Comparison of ENCODE assay signal across 8 cellular contexts in the genomic region with DNA sequence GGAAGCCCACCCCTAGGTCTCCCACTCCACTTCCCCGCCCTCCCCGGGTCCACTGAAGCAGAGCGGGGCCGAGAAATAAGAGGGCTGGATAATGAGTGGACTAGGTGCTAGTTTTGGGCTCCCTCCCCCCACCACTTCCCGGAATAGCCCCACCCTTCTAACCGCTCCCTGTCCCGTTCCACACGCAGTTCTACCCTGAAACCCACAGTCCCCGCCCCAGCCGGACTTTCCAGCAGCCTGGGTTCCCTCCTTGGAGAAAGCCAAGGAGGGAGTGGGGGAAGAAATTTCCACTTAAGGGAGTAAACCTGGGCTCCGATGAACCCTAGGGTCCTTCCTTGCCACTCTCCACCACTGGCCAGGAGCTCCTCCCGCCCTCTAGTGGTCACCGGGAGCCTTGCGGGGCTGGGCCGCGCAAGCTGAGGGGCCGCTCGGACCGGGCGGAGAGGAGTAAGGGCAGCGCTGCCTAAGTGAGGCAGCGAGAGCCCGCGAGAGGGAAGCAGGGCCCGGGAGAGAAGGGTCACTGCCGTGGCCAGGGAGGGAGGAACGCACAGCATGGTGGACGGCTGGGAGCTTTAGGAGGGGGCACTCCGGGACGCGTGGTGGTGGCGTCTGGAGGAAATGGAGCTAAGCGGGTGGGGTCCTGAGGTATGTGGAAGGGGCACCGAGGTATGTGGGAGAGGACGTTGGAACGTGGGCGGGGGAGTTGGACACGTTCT. TPM values are rescaled to one million over a fixed set of nuclear protein-coding genes. Genes with fewer than 3 reads are reported as not detected.
DNase-seq lines count a peak whose midpoint lies in the region; ATAC-seq and TF ChIP-seq lines count a peak whose summit lies in the region.

No MANE protein-coding gene starts in this region.

- no peaks in the 10 kb centered on the region for H3F3A ChIP-seq in Loucy (ENCODE audit: low read depth)

- TF ChIP-seq CTCF in Loucy (conservative IDR thresholded peaks at IDR 0.05; ENCODE audit: low read length) (peak; percentile 94), foreskin keratinocyte (conservative IDR thresholded peaks at IDR 0.05) (peak; percentile 95), testis (IDR thresholded peaks at IDR 0.05) (peak; percentile 87 to 97 (median 94))

- ATAC-seq in GM21737 (IDR thresholded peaks at IDR 0.05; ENCODE audit: unreplicated experiment), result peak; percentile 63
- peak; percentile 77 for ATAC-seq in foreskin keratinocyte

- peak overlapping the region; percentile 98 for H3K4ac ChIP-seq in neuronal stem cell (ENCODE audit: low read length)

- TF ChIP-seq POLR2A in testis (IDR thresholded peaks at IDR 0.05), result no peak

- H2BK12ac ChIP-seq in neuronal stem cell (ENCODE audit: low read length), result peak overlapping the region; percentile 99

- no peaks in the 10 kb centered on the region for H3K27me3 ChIP-seq in Loucy (ENCODE audit: insufficient read depth, low read length, poor library complexity, severe bottlenecking)
- H3K27me3 ChIP-seq in foreskin keratinocyte, result no peaks in the 10 kb centered on the region
- H3K27me3 ChIP-seq in neuronal stem cell (ENCODE audit: control insufficient read depth in 3 of 3, insufficient read depth in 3 of 3, low read depth in 1 of 3, low read length in 3 of 3), result no peaks in the 10 kb centered on the region
- H3K27me3 ChIP-seq in testis, result no peaks in the 10 kb centered on the region

- no peaks in the 10 kb centered on the region for H3K79me2 ChIP-seq in Loucy (ENCODE audit: insufficient read depth, low read length)

- peak; percentile 90 for DNase-seq in DMS79 (lab: John Stamatoyannopoulos, UW)
- DNase-seq in SHP77 treated with DMSO at 0.1 percent for 48 hours (lab: John Stamatoyannopoulos, UW), result peak; percentile 93
- peak; percentile 31 to 52 (median 44) for DNase-seq in activated naive CD4-positive, alpha-beta T cell (lab: John Stamatoyannopoulos, UW)
- peak; percentile 68 to 85 for DNase-seq in foreskin keratinocyte
- DNase-seq in neuronal stem cell (ENCODE audit: low spot score), result peak; percentile 91
- peak; percentile 87 for DNase-seq in testis

- H3K23ac ChIP-seq in neuronal stem cell (ENCODE audit: low read depth, low read length, poor library complexity), result peak overlapping the region; percentile 98

- intact Hi-C loops in testis (cut with DNase I; ENCODE audit: low total_unique reads), result no loop called here

- H4K8ac ChIP-seq in neuronal stem cell (ENCODE audit: low read depth, low read length), result no peak overlapping the region

- peak overlapping the region; percentile 96 for H2BK5ac ChIP-seq in neuronal stem cell (ENCODE audit: low read length)

- peak overlapping the region; percentile 92 for H4K91ac ChIP-seq in neuronal stem cell (ENCODE audit: low read depth, low read length, poor library complexity)

- H2BK120ac ChIP-seq in neuronal stem cell (ENCODE audit: low read depth, low read length), result peak overlapping the region; percentile 96

- no peaks in the 10 kb centered on the region for H3K9me2 ChIP-seq in Loucy (replicated peaks; ENCODE audit: low read depth, low read length)

- H3K36me3 ChIP-seq in Loucy (ENCODE audit: insufficient read depth, low read length), result no peaks in the 10 kb centered on the region
- H3K36me3 ChIP-seq in neuronal stem cell (replicated peaks in 1 of 2; ENCODE audit: control insufficient read depth in 2 of 2, insufficient read depth in 2 of 2, low read length in 2 of 2), result peaks cover 19 to 30% of the 10 kb centered on the region in 2 donors
- H3K36me3 ChIP-seq in testis (ENCODE audit: low read depth, missing control alignments), result no peaks in the 10 kb centered on the region

- H3K4me3 ChIP-seq in Loucy (ENCODE audit: low read length, poor library complexity, severe bottlenecking), result peak overlapping the region; percentile 74
- peak overlapping the region; percentile 66 to 87 for H3K4me3 ChIP-seq in neuronal stem cell (ENCODE audit: low read length in 2 of 2)
- peak overlapping the region; percentile 59 for H3K4me3 ChIP-seq in testis

- peak overlapping the region; percentile 96 for H2AFZ ChIP-seq in Loucy (ENCODE audit: low read length)
- H2AFZ ChIP-seq in neuronal stem cell (ENCODE audit: low read length), result peak overlapping the region; percentile 86

- H3K9ac ChIP-seq in Loucy (ENCODE audit: low read depth, low read length, poor library complexity, severe bottlenecking), result peak overlapping the region; percentile 74
- H3K9ac ChIP-seq in neuronal stem cell (ENCODE audit: low read depth, low read length, poor library complexity), result peak overlapping the region; percentile 96

- no peaks in the 10 kb centered on the region for H3K9me3 ChIP-seq in Loucy (ENCODE audit: insufficient read depth, low read depth, low read length)
- H3K9me3 ChIP-seq in neuronal stem cell (replicated peaks in 1 of 2; ENCODE audit: control insufficient read depth in 2 of 2, insufficient read depth in 1 of 2, low read depth in 1 of 2, low read length in 2 of 2), result peaks cover 0 to 2% of the 10 kb centered on the region in 2 donors
- H3K9me3 ChIP-seq in testis, result no peaks in the 10 kb centered on the region

- peak overlapping the region; percentile 93 for H3K4me2 ChIP-seq in Loucy (ENCODE audit: low read depth, low read length, poor library complexity, severe bottlenecking)
- H3K4me2 ChIP-seq in neuronal stem cell (ENCODE audit: insufficient read depth, low read length, poor library complexity, severe bottlenecking), result peak overlapping the region; percentile 96

- H4K20me1 ChIP-seq in Loucy (ENCODE audit: insufficient read depth, low read length, poor library complexity, severe bottlenecking), result no peaks in the 10 kb centered on the region

- peaks cover 14% of the 10 kb centered on the region for H3K79me1 ChIP-seq in neuronal stem cell (ENCODE audit: low read depth, low read length)

- H2BK15ac ChIP-seq in neuronal stem cell (ENCODE audit: low read length), result peak overlapping the region; percentile 99

- no CpG with 5 or more reads among the region's 38 CpGs for WGBS in neuronal stem cell (ENCODE audit: extremely low coverage in 2 of 2, insufficient read length in 2 of 2, insufficient replicate concordance in 1 of 2), 2 donors
- 0 to 2% methylated on average over 36 to 38 of the region's 38 CpGs for WGBS in testis, 2 donors

- H2AK5ac ChIP-seq in neuronal stem cell (ENCODE audit: low read depth, low read length), result peak overlapping the region; percentile 75

- H3K27ac ChIP-seq in foreskin keratinocyte (peak overlapping the region; percentile 69), neuronal stem cell (replicated peaks; ENCODE audit: low read length) (peak overlapping the region; percentile 100), testis (peak overlapping the region; percentile 73 to 88)

- peak overlapping the region; percentile 97 for H3K18ac ChIP-seq in neuronal stem cell (ENCODE audit: low read length)

- H3K4me1 ChIP-seq in Loucy (ENCODE audit: insufficient read depth, low read length, poor library complexity, severe bottlenecking) (peaks cover 16% of the 10 kb centered on the region), foreskin keratinocyte (peaks cover 7% of the 10 kb centered on the region), neuronal stem cell (ENCODE audit: control insufficient read depth in 2 of 2, insufficient read depth in 1 of 2, low read depth in 1 of 2, low read length in 2 of 2) (peaks cover 30 to 34% of the 10 kb centered on the region in 2 donors), testis (peaks cover 11% of the 10 kb centered on the region)

- peak overlapping the region; percentile 92 for H3K14ac ChIP-seq in neuronal stem cell (ENCODE audit: low read length)

RNA-seq across cellular contexts. Expression of a gene that starts 14.3 kb away (rescaled TPM):
- 9.4 and 13.1 TPM in 2 replicates for total RNA-seq in foreskin keratinocyte
- polyA plus RNA-seq in foreskin keratinocyte, result 8.5 and 12.7 TPM in 2 replicates
- 25.0 TPM for polyA plus RNA-seq in neuronal stem cell (2013, experiment 1 of 2)
- 25.1 TPM for polyA plus RNA-seq in neuronal stem cell (2013, experiment 2 of 2)
- 10 to 100 TPM; 37.1 to 68.1 TPM for total RNA-seq in testis
- polyA plus RNA-seq in testis (ENCODE audit: insufficient read depth, low read depth, low replicate concordance), result 82.9 TPM

RNA-seq across cellular contexts. Expression of a gene that starts 15.1 kb away (rescaled TPM):
- 71.7 and 72.2 TPM in 2 replicates for total RNA-seq in foreskin keratinocyte
- 92.6 and 97.3 TPM in 2 replicates for polyA plus RNA-seq in foreskin keratinocyte
- polyA plus RNA-seq in neuronal stem cell (2013, experiment 1 of 2), result 28.8 TPM
- 29.5 TPM for polyA plus RNA-seq in neuronal stem cell (2013, experiment 2 of 2)
- total RNA-seq in testis, result 100 to 1,000 TPM in 1 of 2 donors, 10 to 100 TPM in 1; 77.1 to 118 TPM
- polyA plus RNA-seq in testis (ENCODE audit: insufficient read depth, low read depth, low replicate concordance), result 161 TPM

RNA-seq across cellular contexts. Expression of a gene that starts 19.8 kb away (rescaled TPM):
- total RNA-seq in foreskin keratinocyte (2.7 and 4.4 TPM in 2 replicates), testis (1 to 10 TPM; 3.7 to 3.9 TPM)
- polyA plus RNA-seq in foreskin keratinocyte (3.6 and 3.8 TPM in 2 replicates), testis (ENCODE audit: insufficient read depth, low read depth, low replicate concordance) (4.0 TPM)
- 7.5 TPM for polyA plus RNA-seq in neuronal stem cell (2013, experiment 1 of 2)
- 7.4 TPM for polyA plus RNA-seq in neuronal stem cell (2013, experiment 2 of 2)

RNA-seq across cellular contexts. Expression of a gene that starts 20.3 kb away (rescaled TPM):
- total RNA-seq in foreskin keratinocyte (176 and 184 TPM in 2 replicates), testis (100 to 1,000 TPM; 242 to 255 TPM)
- polyA plus RNA-seq in foreskin keratinocyte (274 and 294 TPM in 2 replicates), testis (ENCODE audit: insufficient read depth, low read depth, low replicate concordance) (397 TPM)
- polyA plus RNA-seq in neuronal stem cell (2013, experiment 1 of 2), result 210 TPM
- 197 TPM for polyA plus RNA-seq in neuronal stem cell (2013, experiment 2 of 2)

RNA-seq across cellular contexts. Expression of a gene that starts 53.1 kb away (rescaled TPM):
- 37.4 and 45.2 TPM in 2 replicates for total RNA-seq in foreskin keratinocyte
- 84.4 and 94.5 TPM in 2 replicates for polyA plus RNA-seq in foreskin keratinocyte
- polyA plus RNA-seq in neuronal stem cell (2013, experiment 1 of 2), result 309 TPM
- 297 TPM for polyA plus RNA-seq in neuronal stem cell (2013, experiment 2 of 2)
- total RNA-seq in testis, result 100 to 1,000 TPM in 1 of 2 donors, 10 to 100 TPM in 1; 69.9 to 104 TPM
- 77.7 TPM for polyA plus RNA-seq in testis (ENCODE audit: insufficient read depth, low read depth, low replicate concordance)

Comparison
In these comparisons a context has a peak if more than half of its experiments do, and no peak if none do; other contexts are left out.
1. Peak in every context shown above with its lines: DNase-seq, ATAC-seq, H3K4me3 ChIP-seq and H3K27ac ChIP-seq.